17 cellular contexts compared by ENCODE assay signal in genomic region chr6:50853924-50854323, GRCh38. TPM values are rescaled to one million over a fixed set of nuclear protein-coding genes. Genes with fewer than 3 reads are reported as not detected.
DNase-seq lines count a peak whose midpoint lies in the region; ATAC-seq and TF ChIP-seq lines count a peak whose summit lies in the region.
"Had no signal": no experiment of that assay in that cellular context is flagged by ENCODE, and none has a peak within 500 bp of the region (broad histone marks: within the 10 kb centered on the region; RNA-seq: fewer than 3 reads in every experiment).

No MANE protein-coding gene starts in this region.

- H3K4me1 ChIP-seq in SJCRH30: peaks cover 12% of the 10 kb centered on the region
- peaks cover 14% of the 10 kb centered on the region for H3K4me1 ChIP-seq in mesenchymal stem cell (ENCODE audit: control insufficient read depth, insufficient read depth, low read depth, low read length)
- H3K4me1 ChIP-seq: A549, BLaER1, Caco-2 had no signal

- H3K36me3 ChIP-seq in SJCRH30 (no peaks in the 10 kb centered on the region), mesenchymal stem cell (ENCODE audit: control insufficient read depth in 1 of 2, insufficient read depth in 2 of 2, low read depth in 1 of 2, low read length in 2 of 2) (no peaks in the 10 kb centered on the region)
- H3K36me3 ChIP-seq: BLaER1 had no signal

- H3K18ac ChIP-seq in mesenchymal stem cell (ENCODE audit: low read depth in 1 of 2, low read length in 2 of 2): no peak overlapping the region

- no peak overlapping the region for H2AK5ac ChIP-seq in mesenchymal stem cell (ENCODE audit: low read length, severe bottlenecking)

- WGBS in mesenchymal stem cell: 12% methylated on average over 6 of the region's 6 CpGs

- no peak overlapping the region for H2BK5ac ChIP-seq in mesenchymal stem cell (ENCODE audit: low read depth, low read length, poor library complexity, severe bottlenecking)

- H3K27ac ChIP-seq in SJCRH30 (peak overlapping the region; percentile 52), mesenchymal stem cell (ENCODE audit: low read length, poor library complexity, severe bottlenecking) (no peak overlapping the region)
- H3K27ac ChIP-seq: A549, BLaER1 had no signal

- H3K4me3 ChIP-seq in SJCRH30 (no peak overlapping the region), epithelial cell of proximal tubule (ENCODE audit: low read depth, low read length) (no peak overlapping the region), mesenchymal stem cell (ENCODE audit: insufficient read depth in 1 of 2, low read depth in 1 of 2, low read length in 2 of 2) (no peak overlapping the region)
- H3K4me3 ChIP-seq: A549, BLaER1 had no signal

- no peak overlapping the region for H4K91ac ChIP-seq in mesenchymal stem cell (ENCODE audit: low read length)

- no peak overlapping the region for H3K4ac ChIP-seq in mesenchymal stem cell (ENCODE audit: low read depth in 1 of 2, low read length in 2 of 2)

- H2BK120ac ChIP-seq in mesenchymal stem cell (ENCODE audit: low read depth, low read length): no peak overlapping the region

- no peak overlapping the region for H4K8ac ChIP-seq in mesenchymal stem cell (ENCODE audit: low read length)

- no peaks in the 10 kb centered on the region for H3K79me1 ChIP-seq in mesenchymal stem cell (replicated peaks; ENCODE audit: low read length, poor library complexity, severe bottlenecking)

- no peak for ATAC-seq in HG03342 (IDR thresholded peaks at IDR 0.05; ENCODE audit: unreplicated experiment)
- ATAC-seq: A549 had no signal

- no peak overlapping the region for H3K9ac ChIP-seq in mesenchymal stem cell (ENCODE audit: low read length)
- H3K9ac ChIP-seq: BLaER1 had no signal

- H3K9me3 ChIP-seq in SJCRH30 (replicated peaks) (no peaks in the 10 kb centered on the region), mesenchymal stem cell (ENCODE audit: control insufficient read depth, low read length) (peaks cover 3% of the 10 kb centered on the region)
- H3K9me3 ChIP-seq: A549, Caco-2 had no signal

- no peaks in the 10 kb centered on the region for H3K27me3 ChIP-seq in SJCRH30
- peaks cover 8 to 33% of the 10 kb centered on the region in 2 experiments for H3K27me3 ChIP-seq in mesenchymal stem cell (ENCODE audit: control insufficient read depth in 1 of 2, insufficient read depth in 1 of 2, low read length in 2 of 2)

- H2BK12ac ChIP-seq in mesenchymal stem cell (ENCODE audit: low read length in 2 of 2): no peak overlapping the region

- no peak overlapping the region for H2BK15ac ChIP-seq in mesenchymal stem cell (ENCODE audit: low read depth, poor library complexity, severe bottlenecking)

- H2AFZ ChIP-seq in mesenchymal stem cell (ENCODE audit: low read depth, low read length): no peak overlapping the region

- H3K4me2 ChIP-seq in mesenchymal stem cell (ENCODE audit: low read length, poor library complexity, severe bottlenecking): no peak overlapping the region
- H3K4me2 ChIP-seq: A549, BLaER1 had no signal

- H3K14ac ChIP-seq in mesenchymal stem cell (ENCODE audit: low read length in 2 of 2): no peak overlapping the region

- no peak overlapping the region for H3K23ac ChIP-seq in mesenchymal stem cell (ENCODE audit: low read length in 2 of 2)

- DNase-seq in SJCRH30: peak; percentile 30 to 64
- peak; percentile 41 for DNase-seq in epithelial cell of proximal tubule (ENCODE audit: low read depth)
- DNase-seq in medulla oblongata (ENCODE audit: extremely low spot score): peak; percentile 30
- DNase-seq in retina: peak; percentile 34
- no peak for DNase-seq in mesenchymal stem cell
- DNase-seq in DMS53 (lab: John Stamatoyannopoulos, UW): no peak
- DNase-seq in stimulated activated CD4-positive, alpha-beta T cell treated with anti-CD3 and anti-CD28 coated beads, Interleukin-2, amount 100 ng/mL, for 48 hours: no peak
- DNase-seq: AML-193; Caco-2; CD8-positive, alpha-beta memory T cell; GF-D8; H7 had no signal

- TF ChIP-seq CTCF in epithelial cell of proximal tubule (conservative IDR thresholded peaks at IDR 0.05; ENCODE audit: low read depth, low read length): no peak

RNA-seq across cellular contexts. Expression of gene TFAP2B, which starts 35.3 kb away (rescaled TPM):
- 14.0 and 16.7 TPM in 2 replicates for total RNA-seq in SJCRH30 (2014; rRNA removed; shearing (Covaris generic))
- total RNA-seq in epithelial cell of proximal tubule: 4.6 and 8.3 TPM in 2 replicates
- polyA plus RNA-seq in mesenchymal stem cell (2013, experiment 1 of 2): not detected
- not detected for polyA plus RNA-seq in mesenchymal stem cell (2013, experiment 2 of 2)
- total RNA-seq: Caco-2; CD8-positive, alpha-beta memory T cell; H7; HT1080 had no signal
- polyA plus RNA-seq: A549; CD8-positive, alpha-beta memory T cell; IgD-negative memory B cell had no signal

Comparison
In these comparisons a context has a peak if more than half of its experiments do, and no peak if none do; other contexts are left out.
1. DNase-seq: peak in SJCRH30 (2 of 2), epithelial cell of proximal tubule (single experiment), medulla oblongata (single experiment) and retina (single experiment); none in mesenchymal stem cell (single experiment), DMS53 (single experiment) and stimulated activated CD4-positive, alpha-beta T cell treated with anti-CD3 and anti-CD28 coated beads, Interleukin-2, amount 100 ng/mL, for 48 hours (0 of 2).